28 cellular contexts compared by ENCODE assay signal in the genomic region with DNA sequence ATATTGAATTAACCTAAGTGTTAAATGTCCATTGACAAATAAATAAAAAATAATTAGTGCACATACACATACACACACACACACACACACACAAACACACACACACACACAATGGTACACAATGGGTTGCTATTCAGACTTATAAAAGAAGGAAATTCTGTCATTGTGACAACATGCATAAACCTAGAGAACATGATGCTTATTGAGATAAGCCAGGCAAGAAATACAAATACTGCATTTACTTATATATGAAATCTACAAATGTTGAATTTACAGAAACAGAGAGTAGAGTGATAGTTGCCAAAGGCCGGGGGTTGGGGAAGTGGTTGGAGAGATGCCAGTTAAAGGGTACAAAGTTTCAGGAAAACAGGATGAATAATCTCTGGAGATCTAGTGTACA.
"Had no signal": no experiment of that assay in that cellular context is flagged by ENCODE, and none has a peak within 500 bp of the region (broad histone marks: within the 10 kb centered on the region; RNA-seq: fewer than 3 reads in every experiment).

No MANE protein-coding gene starts in this region.

- H3K4me1 ChIP-seq: neural progenitor cell, parathyroid adenoma, psoas muscle, right lobe of liver, thyroid gland, tibial nerve, upper lobe of left lung, vagina had no signal

- H3K4me3 Mint-ChIP-seq: nephron; neural progenitor cell; stimulated activated effector memory CD8-positive, alpha-beta T cell treated with anti-CD3 and anti-CD28 coated beads, Interleukin-12 subunit alpha, Interleukin-12 subunit beta, amount 100 ng/mL, for 72 hours; stimulated activated naive B cell treated with anti-CD40 and anti-IgM and Interleukin-4, amounts not matched to agents 10 μg/mL and 1 μg/mL and 100 μg/mL, for 72 hours; stimulated activated naive CD8-positive, alpha-beta T cell treated with anti-CD3 and anti-CD28 coated beads, Interleukin-15, Interleukin-2, amounts not matched to agents 100 ng/mL and 50 ng/mL, for 24 hours had no signal

- H3K9me3 ChIP-seq: ovary, psoas muscle, right lobe of liver, sigmoid colon, stomach, thoracic aorta, thyroid gland, tibial nerve, upper lobe of left lung, vagina had no signal

- FAIRE-seq: small intestine, urothelium cell line had no signal

- H2AFZ ChIP-seq: neural progenitor cell, parathyroid adenoma had no signal

- H3K9ac ChIP-seq: neural progenitor cell, parathyroid adenoma had no signal

- ATAC-seq: psoas muscle; right cardiac atrium; right lobe of liver; stimulated activated effector memory CD8-positive, alpha-beta T cell treated with anti-CD3 and anti-CD28 coated beads, Interleukin-12 subunit alpha, Interleukin-12 subunit beta, amount 100 ng/mL, for 72 hours; stimulated activated naive B cell treated with anti-CD40 and anti-IgM and Interleukin-4, amounts not matched to agents 10 μg/mL and 1 μg/mL and 100 μg/mL, for 72 hours had no signal

- H3K27ac ChIP-seq: neural progenitor cell, ovary, parathyroid adenoma, psoas muscle, right lobe of liver, sigmoid colon, stomach, thoracic aorta, thyroid gland, tibial nerve, upper lobe of left lung, vagina had no signal

- DNase-seq: occipital lobe; ovary; posterior cingulate gyrus; psoas muscle; right cardiac atrium; right lobe of liver; sigmoid colon; stimulated activated CD4-positive, alpha-beta T cell treated with anti-CD3 and anti-CD28 coated beads, Interleukin-15, amount 100 ng/mL, for 24 hours; stimulated activated CD4-positive, alpha-beta T cell treated with anti-CD3 and anti-CD28 coated beads, Interleukin-2, amount 100 ng/mL, for 24 hours; stimulated activated CD4-positive, alpha-beta T cell treated with anti-CD3 and anti-CD28 coated beads, Interleukin-2, amount 100 ng/mL, for 48 hours; stimulated activated CD4-positive, alpha-beta T cell treated with anti-CD3 and anti-CD28 coated beads, Interleukin-4, amount 100 ng/mL, for 24 hours; stimulated activated naive B cell treated with anti-CD40 and anti-IgM and Interleukin-4, amounts not matched to agents 10 μg/mL and 1 μg/mL and 100 μg/mL, for 72 hours; stimulated activated naive CD4-positive, alpha-beta T cell treated with Interleukin-2 at 50 U/mL for 16 hours; stomach; thyroid gland; trophoblast cell; upper lobe of left lung had no signal

- H3K4me1 Mint-ChIP-seq: neural progenitor cell; stimulated activated effector memory CD8-positive, alpha-beta T cell treated with anti-CD3 and anti-CD28 coated beads, Interleukin-12 subunit alpha, Interleukin-12 subunit beta, amount 100 ng/mL, for 72 hours; stimulated activated naive B cell treated with anti-CD40 and anti-IgM and Interleukin-4, amounts not matched to agents 10 μg/mL and 1 μg/mL and 100 μg/mL, for 72 hours had no signal

- H3K4me3 ChIP-seq: neural progenitor cell, ovary, psoas muscle, right lobe of liver, sigmoid colon, stomach, thoracic aorta, thyroid gland, tibial nerve, upper lobe of left lung, vagina had no signal

- H3K4me2 ChIP-seq: neural progenitor cell had no signal

- H3K27ac Mint-ChIP-seq: neural progenitor cell; progenitor cell of endocrine pancreas; stimulated activated effector memory CD8-positive, alpha-beta T cell treated with anti-CD3 and anti-CD28 coated beads, Interleukin-12 subunit alpha, Interleukin-12 subunit beta, amount 100 ng/mL, for 72 hours; stimulated activated naive B cell treated with anti-CD40 and anti-IgM and Interleukin-4, amounts not matched to agents 10 μg/mL and 1 μg/mL and 100 μg/mL, for 72 hours; stimulated activated naive CD8-positive, alpha-beta T cell treated with anti-CD3 and anti-CD28 coated beads, Interleukin-15, Interleukin-2, amounts not matched to agents 100 ng/mL and 50 ng/mL, for 24 hours had no signal

- H3K27me3 ChIP-seq: neural progenitor cell, ovary, right lobe of liver, sigmoid colon, stomach, thyroid gland, tibial nerve, upper lobe of left lung, vagina had no signal

- H3K36me3 Mint-ChIP-seq: neural progenitor cell; stimulated activated effector memory CD8-positive, alpha-beta T cell treated with anti-CD3 and anti-CD28 coated beads, Interleukin-12 subunit alpha, Interleukin-12 subunit beta, amount 100 ng/mL, for 72 hours; stimulated activated naive B cell treated with anti-CD40 and anti-IgM and Interleukin-4, amounts not matched to agents 10 μg/mL and 1 μg/mL and 100 μg/mL, for 72 hours had no signal

- H3K27me3 Mint-ChIP-seq: progenitor cell of endocrine pancreas; stimulated activated naive B cell treated with anti-CD40 and anti-IgM and Interleukin-4, amounts not matched to agents 10 μg/mL and 1 μg/mL and 100 μg/mL, for 72 hours; stimulated activated naive CD8-positive, alpha-beta T cell treated with anti-CD3 and anti-CD28 coated beads, Interleukin-15, Interleukin-2, amounts not matched to agents 100 ng/mL and 50 ng/mL, for 24 hours had no signal

- H3K36me3 ChIP-seq: neural progenitor cell, ovary, right lobe of liver, sigmoid colon, stomach, thoracic aorta, thyroid gland, tibial nerve, upper lobe of left lung, vagina had no signal

- H3K79me2 ChIP-seq: parathyroid adenoma had no signal
